26 cellular contexts compared by ENCODE assay signal in the genomic region with DNA sequence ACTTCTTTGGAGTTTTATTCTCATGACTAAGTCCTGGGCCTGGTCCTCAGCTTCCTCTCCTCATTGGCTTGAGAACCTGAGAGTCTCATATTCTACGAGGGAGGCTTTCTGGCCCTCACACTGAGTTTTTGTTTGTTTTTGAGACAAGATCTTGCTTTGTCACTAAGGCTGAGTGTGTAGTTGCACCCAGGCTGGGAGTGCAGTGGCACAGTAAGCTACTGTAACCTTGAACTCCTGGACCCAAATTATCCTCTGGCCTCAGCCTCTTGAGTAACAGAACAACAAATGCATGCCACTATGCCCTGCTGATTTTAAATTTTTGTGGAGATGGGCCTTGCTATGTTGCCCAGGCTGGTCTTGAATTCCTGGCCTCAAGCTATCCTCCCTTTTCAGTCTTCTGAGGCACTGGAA. TPM values are rescaled to one million over a fixed set of nuclear protein-coding genes. Genes with fewer than 3 reads are reported as not detected.
"Had no signal": no experiment of that assay in that cellular context is flagged by ENCODE, and none has a peak within 500 bp of the region (broad histone marks: within the 10 kb centered on the region; RNA-seq: fewer than 3 reads in every experiment).

No MANE protein-coding gene starts in this region.

- H3K27me3 ChIP-seq: ascending aorta, gastroesophageal sphincter, right atrium auricular region, spleen, suprapubic skin, tibial artery had no signal

- H3K27ac ChIP-seq: ascending aorta, gastroesophageal sphincter, parathyroid adenoma, right atrium auricular region, spleen, suprapubic skin, tibial artery, VCaP had no signal

- H3K27me3 Mint-ChIP-seq: activated naive CD8-positive, alpha-beta T cell treated with anti-CD3 and anti-CD28 coated beads, Interleukin-2, amount 10 ng/mL, durations not matched to agents 7 days and 5 days; effector memory CD8-positive, alpha-beta T cell; naive B cell had no signal

- FAIRE-seq: keratinocyte had no signal

- ATAC-seq: activated CD4-positive, CD25-positive, alpha-beta regulatory T cell treated with anti-CD3 and anti-CD28 coated beads, Interleukin-2, amount 50 U/mL, for 24 hours; activated T-cell treated with anti-CD3 and anti-CD28 coated beads, Interleukin-2, amount 50 U/mL, for 72 hours; effector memory CD8-positive, alpha-beta T cell; gastroesophageal sphincter; left cardiac atrium had no signal

- H3K9me3 Mint-ChIP-seq: effector memory CD8-positive, alpha-beta T cell had no signal

- H3K9ac ChIP-seq: parathyroid adenoma had no signal

- DNase-seq: activated CD4-positive, alpha-beta T cell treated with anti-CD3 and anti-CD28 coated beads, Interleukin-2, amount 50 U/mL, for 1 hour; activated effector memory CD4-positive, alpha-beta T cell treated with Interleukin-2 at 50 U/mL for 16 hours; activated naive CD4-positive, alpha-beta T cell treated with anti-CD3 and anti-CD28 coated beads for 36 hours; activated naive CD8-positive, alpha-beta T cell treated with anti-CD3 and anti-CD28 coated beads, Interleukin-2, amount 10 ng/mL, durations not matched to agents 7 days and 5 days; activated T-cell treated with anti-CD3 and anti-CD28 coated beads for 4 hours; activated T-cell treated with anti-CD3 and anti-CD28 coated beads, Interleukin-2, amount 50 U/mL, for 72 hours; cortex of kidney; effector memory CD8-positive, alpha-beta T cell; hippocampal formation; left cardiac atrium; naive B cell; nucleus accumbens; spleen; stimulated activated naive CD4-positive, alpha-beta T cell; tibial artery had no signal

- H3K9me3 ChIP-seq: ascending aorta, suprapubic skin had no signal

- H2AFZ ChIP-seq: parathyroid adenoma had no signal

- H3K4me1 ChIP-seq: ascending aorta, gastroesophageal sphincter, parathyroid adenoma, right atrium auricular region, spleen, suprapubic skin, tibial artery had no signal

- H3K4me1 Mint-ChIP-seq: brain, mesothelial cell of epicardium, naive B cell had no signal

- H3K79me2 ChIP-seq: parathyroid adenoma had no signal

- H3K27ac Mint-ChIP-seq: activated naive CD4-positive, alpha-beta T cell treated with anti-CD3 and anti-CD28 coated beads for 36 hours; activated naive CD8-positive, alpha-beta T cell treated with anti-CD3 and anti-CD28 coated beads, Interleukin-2, amount 10 ng/mL, durations not matched to agents 7 days and 5 days; activated T-cell treated with anti-CD3 and anti-CD28 coated beads, Interleukin-2, amount 50 U/mL, for 72 hours; mesothelial cell of epicardium; naive B cell; T-helper 2 cell treated with Interferon-gamma antibody and Interleukin-4, amounts not matched to agents 5 μg/mL and 100 μg/mL, for 36 hours had no signal

- H3K4me3 ChIP-seq: ascending aorta, gastroesophageal sphincter, right atrium auricular region, spleen, suprapubic skin, tibial artery had no signal

- H3K4me3 Mint-ChIP-seq: activated naive CD4-positive, alpha-beta T cell treated with anti-CD3 and anti-CD28 coated beads for 36 hours; activated naive CD8-positive, alpha-beta T cell treated with anti-CD3 and anti-CD28 coated beads, Interleukin-2, amount 10 ng/mL, durations not matched to agents 7 days and 5 days; activated T-cell treated with anti-CD3 and anti-CD28 coated beads, Interleukin-2, amount 50 U/mL, for 72 hours; brain; effector memory CD8-positive, alpha-beta T cell; mesothelial cell of epicardium; naive B cell; T-helper 2 cell treated with Interferon-gamma antibody and Interleukin-4, amounts not matched to agents 5 μg/mL and 100 μg/mL, for 36 hours had no signal

RNA-seq across cellular contexts. Expression of a gene that starts 22.8 kb away (rescaled TPM):
- total RNA-seq: ascending aorta had no signal
